10 cellular contexts compared by ENCODE assay signal in genomic region chr19:10000171-10000826, GRCh38. TPM values are rescaled to one million over a fixed set of nuclear protein-coding genes. Genes with fewer than 3 reads are reported as not detected.
DNase-seq lines count a peak whose midpoint lies in the region; TF ChIP-seq lines count a peak whose summit lies in the region.
"Had no signal": no experiment of that assay in that cellular context is flagged by ENCODE, and none has a peak within 500 bp of the region (broad histone marks: within the 10 kb centered on the region; RNA-seq: fewer than 3 reads in every experiment).

No MANE protein-coding gene starts in this region.

- no peak overlapping the region for H3K27ac ChIP-seq in VCaP
- H3K27ac ChIP-seq: BLaER1 treated with 17β-estradiol and CSF1 and Interleukin-3, amounts not matched to agents 10 nM and 100 nM had no signal

- in situ Hi-C loops in T47D (cut with HindIII; ENCODE audit: low pct_unique_long_range_greater_than_20kb, low sequenced_read_pairs), result no loop called here

- peak; percentile 85 for TF ChIP-seq CTCF in VCaP (conservative IDR thresholded peaks at IDR 0.05)

- DNase-seq in NCI-H2081 (lab: John Stamatoyannopoulos, UW) (peak; percentile 47 to 54), NCI-H2081 treated with DMSO at 0.1 percent for 48 hours (lab: John Stamatoyannopoulos, UW) (no peak), NCI-H1092 treated with DMSO at 0.1 percent for 48 hours (lab: John Stamatoyannopoulos, UW) (peak; percentile 32), T47D (ENCODE audit: low read depth in 1 of 2, low spot score in 1 of 2) (peak; percentile 51 to 60), kidney tubule cell (ENCODE audit: low spot score) (peak; percentile 63), mesenteric fat pad (ENCODE audit: low spot score) (no peak)
- DNase-seq in stimulated activated CD4-positive, alpha-beta T cell treated with anti-CD3 and anti-CD28 coated beads, TNF-alpha, amount 100 ng/mL, for 24 hours (ENCODE audit: low read depth in 3 of 3), result peak; percentile 37 to 66 (median 51)

RNA-seq across cellular contexts. Expression of gene COL5A3, which starts 10.0 kb away (rescaled TPM):
- total RNA-seq in mesenteric fat pad, result 30.2 TPM
- total RNA-seq: natural killer cell treated with Interleukin-12 subunit alpha and Interleukin-12 subunit beta and Interleukin-15 and Interleukin-18, amount 100 ng/mL, for 72 hours had no signal

RNA-seq across cellular contexts. Expression of gene RDH8, which starts 13.0 kb away (rescaled TPM):
- total RNA-seq in mesenteric fat pad, result not detected
- total RNA-seq: natural killer cell treated with Interleukin-12 subunit alpha and Interleukin-12 subunit beta and Interleukin-15 and Interleukin-18, amount 100 ng/mL, for 72 hours had no signal

Comparison
In these comparisons a context has a peak if more than half of its experiments do, and no peak if none do; other contexts are left out.
1. DNase-seq: peak in NCI-H2081 (2 of 2), NCI-H1092 treated with DMSO at 0.1 percent for 48 hours (single experiment), T47D (2 of 2), kidney tubule cell (single experiment) and stimulated activated CD4-positive, alpha-beta T cell treated with anti-CD3 and anti-CD28 coated beads, TNF-alpha, amount 100 ng/mL, for 24 hours (3 of 3); none in NCI-H2081 treated with DMSO at 0.1 percent for 48 hours (single experiment) and mesenteric fat pad (single experiment).